Comparison of ENCODE assay signal across 10 cellular contexts in the genomic region with DNA sequence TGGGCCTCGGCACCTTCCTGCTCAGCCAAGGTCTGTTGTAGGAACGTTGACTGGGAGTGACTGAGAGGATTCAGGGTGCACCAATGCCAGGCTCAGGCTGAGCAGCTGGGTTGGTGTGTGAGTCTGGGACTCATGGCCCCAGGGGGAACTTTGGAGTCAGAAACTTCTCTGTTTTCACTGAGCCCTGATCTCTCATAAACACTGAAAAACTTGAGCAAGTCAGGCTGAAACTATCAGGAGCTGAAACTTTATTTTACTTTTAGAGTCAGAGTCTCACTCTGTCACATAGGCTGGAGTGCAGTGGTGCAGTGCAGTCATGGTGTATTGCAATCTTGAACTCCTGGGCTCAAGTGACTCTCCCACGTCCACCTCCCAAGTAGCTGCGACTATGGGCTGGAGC. TPM values are rescaled to one million over a fixed set of nuclear protein-coding genes. Genes with fewer than 3 reads are reported as not detected.
DNase-seq lines count a peak whose midpoint lies in the region; ATAC-seq and TF ChIP-seq lines count a peak whose summit lies in the region.
"Had no signal": no experiment of that assay in that cellular context is flagged by ENCODE, and none has a peak within 500 bp of the region (broad histone marks: within the 10 kb centered on the region; RNA-seq: fewer than 3 reads in every experiment).

No MANE protein-coding gene starts in this region.

- peaks cover 14 to 35% of the 10 kb centered on the region in 2 donors for H3K36me3 Mint-ChIP-seq in naive B cell

- peak; percentile 38 for ATAC-seq in GM18520 (IDR thresholded peaks at IDR 0.05; ENCODE audit: unreplicated experiment)
- ATAC-seq in GM21576 (IDR thresholded peaks at IDR 0.05; ENCODE audit: unreplicated experiment): peak; percentile 73
- ATAC-seq in HG03469 (IDR thresholded peaks at IDR 0.05; ENCODE audit: unreplicated experiment): peak; percentile 59
- peak; percentile 30 to 58 for ATAC-seq in naive B cell (ENCODE audit: low read depth in 2 of 2)
- ATAC-seq: Right ventricle myocardium inferior had no signal

- no peak for TF ChIP-seq CTCF in OCI-LY7 (conservative IDR thresholded peaks at IDR 0.05; ENCODE audit: low read length)

- H3K9me3 ChIP-seq in OCI-LY7 (ENCODE audit: low read length): no peaks in the 10 kb centered on the region

- H3K4me3 Mint-ChIP-seq in naive B cell: peak overlapping the region in 4 of 8 donors; percentile 3 to 52 (median 38)

- intact Hi-C loops in OCI-LY7 (cut with micrococcal nuclease; ENCODE audit: unreplicated experiment): no loop called here

- peaks cover 0 to 13% (median 6%) of the 10 kb centered on the region in 7 donors for H3K9me3 Mint-ChIP-seq in naive B cell

- H3K27me3 Mint-ChIP-seq in naive B cell: no peaks in the 10 kb centered on the region

- no peaks in the 10 kb centered on the region for H3K9me2 ChIP-seq in OCI-LY7 (ENCODE audit: insufficient read depth, low read length)

- H3K27ac ChIP-seq in OCI-LY7 (ENCODE audit: low read depth, low read length, poor library complexity, severe bottlenecking): no peak overlapping the region

- no peak overlapping the region for H3K4me3 ChIP-seq in OCI-LY7 (ENCODE audit: low read depth, low read length, poor library complexity, severe bottlenecking)

- H3K4me2 ChIP-seq in OCI-LY7 (ENCODE audit: low read length): no peak overlapping the region

- DNase-seq in naive B cell (no peak), NCI-H1694 treated with DMSO at 0.1 percent for 48 hours (lab: John Stamatoyannopoulos, UW) (no peak), DMS79 treated with DMSO at 0.1 percent for 48 hours (lab: John Stamatoyannopoulos, UW) (no peak), DMS53 treated with DMSO at 0.1 percent for 48 hours (lab: John Stamatoyannopoulos, UW; ENCODE audit: unreplicated experiment) (no peak), OCI-LY7 (ENCODE audit: low spot score) (no peak)
- DNase-seq: NCI-H1436 had no signal

- peaks cover 28% of the 10 kb centered on the region for H3K4me1 ChIP-seq in OCI-LY7 (ENCODE audit: insufficient read depth, low read length, poor library complexity, severe bottlenecking)

- peaks cover 65 to 89% (median 81%) of the 10 kb centered on the region in 3 donors for H3K4me1 Mint-ChIP-seq in naive B cell

- peaks cover 75% of the 10 kb centered on the region for H3K36me3 ChIP-seq in OCI-LY7 (ENCODE audit: insufficient read depth, low read length)

- no TSS peak for BruUV-seq in OCI-LY7 (replicated peaks; lab: Mats Ljungman, UMichigan)

- peak overlapping the region; percentile 29 to 91 (median 76) for H3K27ac Mint-ChIP-seq in naive B cell

- CTCF ChIA-PET in OCI-LY7 (lab: Charles Lee; ENCODE audit: unreplicated experiment): no interaction called here

- H4K20me1 ChIP-seq in OCI-LY7 (ENCODE audit: insufficient read depth, low read length): no peaks in the 10 kb centered on the region; the same call in 1 of the 2 replicates

- H2AFZ ChIP-seq in OCI-LY7 (ENCODE audit: low read length): no peak overlapping the region

- H3K79me2 ChIP-seq in OCI-LY7 (ENCODE audit: insufficient read depth, low read depth, low read length): peaks cover 10% of the 10 kb centered on the region; the same call in 1 of the 2 replicates

- POLR2A ChIA-PET in OCI-LY7 (lab: Charles Lee): interaction anchor here (0.6 to 1.2 kb wide), 4 partner anchors 9 to 127 kb away, joined by 3 to 6 read pairs (median 4); no protein-coding TSS in a partner anchor

RNA-seq across cellular contexts. Expression of gene TRAK1, which starts 3.0 kb away (rescaled TPM):
- polyA plus RNA-seq in naive B cell (ENCODE audit: low read depth in 6 of 6): 10 to 100 TPM; 20.5 to 54.1 (median 28.4) TPM
- total RNA-seq in OCI-LY7 (2014; rRNA removed; shearing (Covaris generic)): 60.8 and 62.5 TPM in 2 replicates
- 88.3 and 92.6 TPM in 2 replicates for total RNA-seq in OCI-LY7 (2022)
